Comparison of ENCODE assay signal across 6 cellular contexts in genomic region chr14:41972531-41972930, GRCh38.
"Had no signal": no experiment of that assay in that cellular context is flagged by ENCODE, and none has a peak within 500 bp of the region (broad histone marks: within the 10 kb centered on the region; RNA-seq: fewer than 3 reads in every experiment).

No MANE protein-coding gene starts in this region.

- ATAC-seq: GM12878 had no signal

- FAIRE-seq: G401.6, GM12878, GM12891, GM12892, GM18507, GM19239 had no signal

- H3K4me3 ChIP-seq: GM12878 had no signal
